ENCODE assay signal across 1 cellular context in the genomic region with DNA sequence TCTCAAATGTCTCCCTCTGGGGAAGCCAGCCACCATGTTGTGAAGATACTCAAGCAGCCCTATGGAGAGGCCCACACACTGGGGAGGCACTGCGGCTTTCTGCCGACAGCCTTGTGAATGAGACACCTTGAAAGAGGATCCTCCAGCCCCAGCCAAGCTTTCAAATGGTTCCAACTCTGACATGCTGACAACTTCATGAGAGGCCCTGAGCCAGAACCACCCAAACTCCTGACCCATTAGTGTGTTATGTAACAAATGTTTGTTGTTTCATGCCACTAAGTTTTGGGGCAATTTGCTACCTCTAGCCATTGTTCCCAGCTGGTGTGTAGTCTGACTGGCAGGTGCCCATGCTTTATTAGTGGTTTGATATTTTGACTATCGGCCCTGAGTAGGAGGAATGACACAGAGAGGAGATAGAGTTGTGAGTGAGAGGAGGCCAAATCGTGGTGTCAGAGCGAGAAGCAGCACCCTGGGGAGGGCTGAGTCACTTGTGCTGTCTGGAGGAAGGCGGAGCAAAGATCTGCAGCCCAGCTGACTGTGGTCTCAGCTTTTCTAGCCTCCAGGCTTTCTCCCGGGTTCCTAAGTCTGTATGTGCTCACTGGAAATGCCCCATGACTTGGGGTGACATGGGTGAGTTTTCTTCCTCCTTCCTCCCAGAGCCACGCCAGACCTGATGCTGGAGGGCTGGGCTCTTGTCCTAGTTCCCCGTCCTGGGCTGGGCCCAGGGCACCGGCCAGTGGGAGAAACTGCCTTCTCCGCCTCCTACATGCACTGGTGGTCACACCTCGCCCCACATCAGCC.
TF ChIP-seq lines count a peak whose summit lies in the region.

No MANE protein-coding gene starts in this region.

TF ChIP-seq in HEK293, 187 proteins besides CTCF, POLR2A, EP300 and RAD21 (continued from another document and continues in another):
- TF ChIP-seq, protein P1, sequence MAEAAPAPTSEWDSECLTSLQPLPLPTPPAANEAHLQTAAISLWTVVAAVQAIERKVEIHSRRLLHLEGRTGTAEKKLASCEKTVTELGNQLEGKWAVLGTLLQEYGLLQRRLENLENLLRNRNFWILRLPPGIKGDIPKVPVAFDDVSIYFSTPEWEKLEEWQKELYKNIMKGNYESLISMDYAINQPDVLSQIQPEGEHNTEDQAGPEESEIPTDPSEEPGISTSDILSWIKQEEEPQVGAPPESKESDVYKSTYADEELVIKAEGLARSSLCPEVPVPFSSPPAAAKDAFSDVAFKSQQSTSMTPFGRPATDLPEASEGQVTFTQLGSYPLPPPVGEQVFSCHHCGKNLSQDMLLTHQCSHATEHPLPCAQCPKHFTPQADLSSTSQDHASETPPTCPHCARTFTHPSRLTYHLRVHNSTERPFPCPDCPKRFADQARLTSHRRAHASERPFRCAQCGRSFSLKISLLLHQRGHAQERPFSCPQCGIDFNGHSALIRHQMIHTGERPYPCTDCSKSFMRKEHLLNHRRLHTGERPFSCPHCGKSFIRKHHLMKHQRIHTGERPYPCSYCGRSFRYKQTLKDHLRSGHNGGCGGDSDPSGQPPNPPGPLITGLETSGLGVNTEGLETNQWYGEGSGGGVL (tag by site-specific recombination; IDR thresholded peaks at IDR 0.05) = no peak
- TF ChIP-seq, protein P2, sequence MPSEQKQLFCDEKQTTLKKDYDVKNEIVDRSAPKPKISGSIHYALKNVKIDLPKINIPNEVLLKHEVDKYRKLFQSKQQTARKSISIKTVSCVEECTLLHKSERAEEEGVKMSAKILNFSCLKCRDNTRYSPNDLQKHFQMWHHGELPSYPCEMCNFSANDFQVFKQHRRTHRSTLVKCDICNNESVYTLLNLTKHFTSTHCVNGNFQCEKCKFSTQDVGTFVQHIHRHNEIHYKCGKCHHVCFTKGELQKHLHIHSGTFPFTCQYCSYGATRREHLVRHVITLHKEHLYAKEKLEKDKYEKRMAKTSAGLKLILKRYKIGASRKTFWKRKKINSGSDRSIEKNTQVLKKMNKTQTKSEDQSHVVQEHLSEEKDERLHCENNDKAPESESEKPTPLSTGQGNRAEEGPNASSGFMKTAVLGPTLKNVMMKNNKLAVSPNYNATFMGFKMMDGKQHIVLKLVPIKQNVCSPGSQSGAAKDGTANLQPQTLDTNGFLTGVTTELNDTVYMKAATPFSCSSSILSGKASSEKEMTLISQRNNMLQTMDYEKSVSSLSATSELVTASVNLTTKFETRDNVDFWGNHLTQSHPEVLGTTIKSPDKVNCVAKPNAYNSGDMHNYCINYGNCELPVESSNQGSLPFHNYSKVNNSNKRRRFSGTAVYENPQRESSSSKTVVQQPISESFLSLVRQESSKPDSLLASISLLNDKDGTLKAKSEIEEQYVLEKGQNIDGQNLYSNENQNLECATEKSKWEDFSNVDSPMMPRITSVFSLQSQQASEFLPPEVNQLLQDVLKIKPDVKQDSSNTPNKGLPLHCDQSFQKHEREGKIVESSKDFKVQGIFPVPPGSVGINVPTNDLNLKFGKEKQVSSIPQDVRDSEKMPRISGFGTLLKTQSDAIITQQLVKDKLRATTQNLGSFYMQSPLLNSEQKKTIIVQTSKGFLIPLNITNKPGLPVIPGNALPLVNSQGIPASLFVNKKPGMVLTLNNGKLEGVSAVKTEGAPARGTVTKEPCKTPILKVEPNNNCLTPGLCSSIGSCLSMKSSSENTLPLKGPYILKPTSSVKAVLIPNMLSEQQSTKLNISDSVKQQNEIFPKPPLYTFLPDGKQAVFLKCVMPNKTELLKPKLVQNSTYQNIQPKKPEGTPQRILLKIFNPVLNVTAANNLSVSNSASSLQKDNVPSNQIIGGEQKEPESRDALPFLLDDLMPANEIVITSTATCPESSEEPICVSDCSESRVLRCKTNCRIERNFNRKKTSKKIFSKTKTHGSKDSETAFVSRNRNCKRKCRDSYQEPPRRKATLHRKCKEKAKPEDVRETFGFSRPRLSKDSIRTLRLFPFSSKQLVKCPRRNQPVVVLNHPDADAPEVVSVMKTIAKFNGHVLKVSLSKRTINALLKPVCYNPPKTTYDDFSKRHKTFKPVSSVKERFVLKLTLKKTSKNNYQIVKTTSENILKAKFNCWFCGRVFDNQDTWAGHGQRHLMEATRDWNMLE (tag by site-specific recombination; conservative IDR thresholded peaks at IDR 0.05; ENCODE audit: low read depth) = no peak
- TF ChIP-seq HOXC10 (CRISPR knock-in tag; IDR thresholded peaks at IDR 0.05) (no peak), ZNF138 (tag by site-specific recombination; IDR thresholded peaks at IDR 0.05; ENCODE audit: borderline replicate concordance) (no peak), SP3 (tag by site-specific recombination; IDR thresholded peaks at IDR 0.05) (no peak), ZNF112 (tag by site-specific recombination; IDR thresholded peaks at IDR 0.05) (no peak), ZNF629 (tag by site-specific recombination; IDR thresholded peaks at IDR 0.05) (peak; percentile 52; the same call in 1 of the 2 replicates), ZEB2 (tag by site-specific recombination; IDR thresholded peaks at IDR 0.05) (peak; percentile 38; the same call in 1 of the 2 replicates), SALL2 (tag by site-specific recombination; IDR thresholded peaks at IDR 0.05; ENCODE audit: borderline replicate concordance) (no peak), ZNF555 (tag by site-specific recombination; conservative IDR thresholded peaks at IDR 0.05) (no peak), ZIC2 (tag by site-specific recombination; IDR thresholded peaks at IDR 0.05) (peak; percentile 47), ZNF292 (tag by site-specific recombination; IDR thresholded peaks at IDR 0.05; ENCODE audit: borderline replicate concordance, low read depth) (no peak), ZNF114 (tag by site-specific recombination; IDR thresholded peaks at IDR 0.05) (no peak), ZNF335 (tag by site-specific recombination; conservative IDR thresholded peaks at IDR 0.05) (peak; percentile 32; the same call in 1 of the 2 replicates), ZNF596 (tag by site-specific recombination; IDR thresholded peaks at IDR 0.05) (no peak), ZNF48 (tag by site-specific recombination; IDR thresholded peaks at IDR 0.05) (no peak), ZNF133 (tag by site-specific recombination; IDR thresholded peaks at IDR 0.05) (no peak), ZNF549 (tag by site-specific recombination; IDR thresholded peaks at IDR 0.05) (no peak), YY2 (tag by site-specific recombination; IDR thresholded peaks at IDR 0.05) (no peak), ZSCAN30 (tag by site-specific recombination; IDR thresholded peaks at IDR 0.05) (no peak), YY1 (tag by site-specific recombination; IDR thresholded peaks at IDR 0.05) (no peak), TCF7L2 (IDR thresholded peaks at IDR 0.05; ENCODE audit: borderline replicate concordance, low read depth, low read length) (no peak), ZNF776 (tag by site-specific recombination; IDR thresholded peaks at IDR 0.05; ENCODE audit: borderline replicate concordance) (no peak), ZNF394 (tag by site-specific recombination; IDR thresholded peaks at IDR 0.05; ENCODE audit: borderline replicate concordance) (peak; percentile 37; the same call in 1 of the 2 replicates), MZF1 (tag by site-specific recombination; IDR thresholded peaks at IDR 0.05; ENCODE audit: borderline replicate concordance) (no peak), ZBTB7A (tag by site-specific recombination; IDR thresholded peaks at IDR 0.05; ENCODE audit: low read depth) (no peak), TRIM28 (IDR thresholded peaks at IDR 0.05; ENCODE audit: borderline replicate concordance, low read length) (0 out of 2 replicates have a peak, but pooled peaks have one; percentile 7), ZNF501 (tag by site-specific recombination; IDR thresholded peaks at IDR 0.05) (no peak), ZNF600 (tag by site-specific recombination; IDR thresholded peaks at IDR 0.05) (peak; percentile 99), ZBTB17 (tag by site-specific recombination; IDR thresholded peaks at IDR 0.05) (peak; percentile 90), ZNF433 (tag by site-specific recombination; IDR thresholded peaks at IDR 0.05; ENCODE audit: low read depth) (no peak), ZNF274 (IDR thresholded peaks at IDR 0.05; ENCODE audit: low read length) (no peak), ZNF274 (tag by site-specific recombination; IDR thresholded peaks at IDR 0.05; ENCODE audit: borderline replicate concordance) (no peak), ZXDB (tag by site-specific recombination; IDR thresholded peaks at IDR 0.05) (no peak), ZNF23 (tag by site-specific recombination; IDR thresholded peaks at IDR 0.05; ENCODE audit: borderline replicate concordance) (no peak)
- TF ChIP-seq, protein P3, sequence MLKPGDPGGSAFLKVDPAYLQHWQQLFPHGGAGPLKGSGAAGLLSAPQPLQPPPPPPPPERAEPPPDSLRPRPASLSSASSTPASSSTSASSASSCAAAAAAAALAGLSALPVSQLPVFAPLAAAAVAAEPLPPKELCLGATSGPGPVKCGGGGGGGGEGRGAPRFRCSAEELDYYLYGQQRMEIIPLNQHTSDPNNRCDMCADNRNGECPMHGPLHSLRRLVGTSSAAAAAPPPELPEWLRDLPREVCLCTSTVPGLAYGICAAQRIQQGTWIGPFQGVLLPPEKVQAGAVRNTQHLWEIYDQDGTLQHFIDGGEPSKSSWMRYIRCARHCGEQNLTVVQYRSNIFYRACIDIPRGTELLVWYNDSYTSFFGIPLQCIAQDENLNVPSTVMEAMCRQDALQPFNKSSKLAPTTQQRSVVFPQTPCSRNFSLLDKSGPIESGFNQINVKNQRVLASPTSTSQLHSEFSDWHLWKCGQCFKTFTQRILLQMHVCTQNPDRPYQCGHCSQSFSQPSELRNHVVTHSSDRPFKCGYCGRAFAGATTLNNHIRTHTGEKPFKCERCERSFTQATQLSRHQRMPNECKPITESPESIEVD (tag by site-specific recombination; IDR thresholded peaks at IDR 0.05) = no peak
- TF ChIP-seq, protein P4, sequence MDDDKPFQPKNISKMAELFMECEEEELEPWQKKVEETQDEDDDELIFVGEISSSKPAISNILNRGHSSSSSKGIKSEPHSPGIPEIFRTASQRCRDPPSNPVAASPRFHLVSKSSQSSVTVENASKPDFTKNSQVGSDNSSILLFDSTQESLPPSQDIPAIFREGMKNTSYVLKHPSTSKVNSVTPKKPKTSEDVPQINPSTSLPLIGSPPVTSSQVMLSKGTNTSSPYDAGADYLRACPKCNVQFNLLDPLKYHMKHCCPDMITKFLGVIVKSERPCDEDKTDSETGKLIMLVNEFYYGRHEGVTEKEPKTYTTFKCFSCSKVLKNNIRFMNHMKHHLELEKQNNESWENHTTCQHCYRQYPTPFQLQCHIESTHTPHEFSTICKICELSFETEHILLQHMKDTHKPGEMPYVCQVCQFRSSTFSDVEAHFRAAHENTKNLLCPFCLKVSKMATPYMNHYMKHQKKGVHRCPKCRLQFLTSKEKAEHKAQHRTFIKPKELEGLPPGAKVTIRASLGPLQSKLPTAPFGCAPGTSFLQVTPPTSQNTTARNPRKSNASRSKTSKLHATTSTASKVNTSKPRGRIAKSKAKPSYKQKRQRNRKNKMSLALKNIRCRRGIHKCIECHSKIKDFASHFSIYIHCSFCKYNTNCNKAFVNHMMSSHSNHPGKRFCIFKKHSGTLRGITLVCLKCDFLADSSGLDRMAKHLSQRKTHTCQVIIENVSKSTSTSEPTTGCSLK (tag by site-specific recombination; IDR thresholded peaks at IDR 0.05) = no peak
- TF ChIP-seq, protein P5, sequence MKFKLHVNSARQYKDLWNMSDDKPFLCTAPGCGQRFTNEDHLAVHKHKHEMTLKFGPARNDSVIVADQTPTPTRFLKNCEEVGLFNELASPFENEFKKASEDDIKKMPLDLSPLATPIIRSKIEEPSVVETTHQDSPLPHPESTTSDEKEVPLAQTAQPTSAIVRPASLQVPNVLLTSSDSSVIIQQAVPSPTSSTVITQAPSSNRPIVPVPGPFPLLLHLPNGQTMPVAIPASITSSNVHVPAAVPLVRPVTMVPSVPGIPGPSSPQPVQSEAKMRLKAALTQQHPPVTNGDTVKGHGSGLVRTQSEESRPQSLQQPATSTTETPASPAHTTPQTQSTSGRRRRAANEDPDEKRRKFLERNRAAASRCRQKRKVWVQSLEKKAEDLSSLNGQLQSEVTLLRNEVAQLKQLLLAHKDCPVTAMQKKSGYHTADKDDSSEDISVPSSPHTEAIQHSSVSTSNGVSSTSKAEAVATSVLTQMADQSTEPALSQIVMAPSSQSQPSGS (tag by site-specific recombination; IDR thresholded peaks at IDR 0.05; ENCODE audit: low read depth) = no peak
- TF ChIP-seq, protein P6, sequence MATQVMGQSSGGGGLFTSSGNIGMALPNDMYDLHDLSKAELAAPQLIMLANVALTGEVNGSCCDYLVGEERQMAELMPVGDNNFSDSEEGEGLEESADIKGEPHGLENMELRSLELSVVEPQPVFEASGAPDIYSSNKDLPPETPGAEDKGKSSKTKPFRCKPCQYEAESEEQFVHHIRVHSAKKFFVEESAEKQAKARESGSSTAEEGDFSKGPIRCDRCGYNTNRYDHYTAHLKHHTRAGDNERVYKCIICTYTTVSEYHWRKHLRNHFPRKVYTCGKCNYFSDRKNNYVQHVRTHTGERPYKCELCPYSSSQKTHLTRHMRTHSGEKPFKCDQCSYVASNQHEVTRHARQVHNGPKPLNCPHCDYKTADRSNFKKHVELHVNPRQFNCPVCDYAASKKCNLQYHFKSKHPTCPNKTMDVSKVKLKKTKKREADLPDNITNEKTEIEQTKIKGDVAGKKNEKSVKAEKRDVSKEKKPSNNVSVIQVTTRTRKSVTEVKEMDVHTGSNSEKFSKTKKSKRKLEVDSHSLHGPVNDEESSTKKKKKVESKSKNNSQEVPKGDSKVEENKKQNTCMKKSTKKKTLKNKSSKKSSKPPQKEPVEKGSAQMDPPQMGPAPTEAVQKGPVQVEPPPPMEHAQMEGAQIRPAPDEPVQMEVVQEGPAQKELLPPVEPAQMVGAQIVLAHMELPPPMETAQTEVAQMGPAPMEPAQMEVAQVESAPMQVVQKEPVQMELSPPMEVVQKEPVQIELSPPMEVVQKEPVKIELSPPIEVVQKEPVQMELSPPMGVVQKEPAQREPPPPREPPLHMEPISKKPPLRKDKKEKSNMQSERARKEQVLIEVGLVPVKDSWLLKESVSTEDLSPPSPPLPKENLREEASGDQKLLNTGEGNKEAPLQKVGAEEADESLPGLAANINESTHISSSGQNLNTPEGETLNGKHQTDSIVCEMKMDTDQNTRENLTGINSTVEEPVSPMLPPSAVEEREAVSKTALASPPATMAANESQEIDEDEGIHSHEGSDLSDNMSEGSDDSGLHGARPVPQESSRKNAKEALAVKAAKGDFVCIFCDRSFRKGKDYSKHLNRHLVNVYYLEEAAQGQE (tag by site-specific recombination; IDR thresholded peaks at IDR 0.05) = no peak
- TF ChIP-seq, protein P7, sequence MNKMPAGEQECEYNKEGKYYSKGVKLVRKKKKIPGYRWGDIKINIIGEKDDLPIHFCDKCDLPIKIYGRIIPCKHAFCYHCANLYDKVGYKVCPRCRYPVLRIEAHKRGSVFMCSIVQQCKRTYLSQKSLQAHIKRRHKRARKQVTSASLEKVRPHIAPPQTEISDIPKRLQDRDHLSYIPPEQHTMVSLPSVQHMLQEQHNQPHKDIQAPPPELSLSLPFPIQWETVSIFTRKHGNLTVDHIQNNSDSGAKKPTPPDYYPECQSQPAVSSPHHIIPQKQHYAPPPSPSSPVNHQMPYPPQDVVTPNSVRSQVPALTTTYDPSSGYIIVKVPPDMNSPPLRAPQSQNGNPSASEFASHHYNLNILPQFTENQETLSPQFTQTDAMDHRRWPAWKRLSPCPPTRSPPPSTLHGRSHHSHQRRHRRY (tag by site-specific recombination; IDR thresholded peaks at IDR 0.05) = no peak
- TF ChIP-seq, protein P8, sequence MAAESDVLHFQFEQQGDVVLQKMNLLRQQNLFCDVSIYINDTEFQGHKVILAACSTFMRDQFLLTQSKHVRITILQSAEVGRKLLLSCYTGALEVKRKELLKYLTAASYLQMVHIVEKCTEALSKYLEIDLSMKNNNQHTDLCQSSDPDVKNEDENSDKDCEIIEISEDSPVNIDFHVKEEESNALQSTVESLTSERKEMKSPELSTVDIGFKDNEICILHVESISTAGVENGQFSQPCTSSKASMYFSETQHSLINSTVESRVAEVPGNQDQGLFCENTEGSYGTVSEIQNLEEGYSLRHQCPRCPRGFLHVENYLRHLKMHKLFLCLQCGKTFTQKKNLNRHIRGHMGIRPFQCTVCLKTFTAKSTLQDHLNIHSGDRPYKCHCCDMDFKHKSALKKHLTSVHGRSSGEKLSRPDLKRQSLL (tag by site-specific recombination; IDR thresholded peaks at IDR 0.05) = peak; percentile 37; the same call in 1 of the 2 replicates
